In the genomic region with DNA sequence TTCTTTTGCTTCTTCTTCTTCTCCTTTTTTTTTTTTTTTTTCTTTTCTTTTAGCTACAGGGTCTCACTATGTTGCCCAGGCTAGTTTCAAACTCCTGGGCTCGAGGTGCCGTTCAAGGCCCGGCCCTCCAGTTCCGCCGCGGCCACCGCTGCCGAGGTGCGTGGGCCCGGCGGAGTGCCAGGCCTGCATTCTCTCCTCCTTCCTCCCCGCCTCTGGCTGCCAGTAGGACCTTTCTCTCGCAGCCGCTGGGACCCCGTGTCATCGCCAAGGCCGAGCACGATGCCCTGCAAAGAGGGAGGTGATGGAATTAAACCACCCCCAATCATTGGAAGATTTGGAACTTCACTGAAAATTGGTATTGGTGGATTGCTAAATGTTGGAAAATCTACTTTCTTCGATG, we compare ENCODE assay signal across 21 cellular contexts.
DNase-seq lines count a peak whose midpoint lies in the region; TF ChIP-seq lines count a peak whose summit lies in the region.
"Had no signal": no experiment of that assay in that cellular context is flagged by ENCODE, and none has a peak within 500 bp of the region (broad histone marks: within the 10 kb centered on the region; RNA-seq: fewer than 3 reads in every experiment).

No MANE protein-coding gene starts in this region.

- H3K9me3 ChIP-seq in BLaER1, result peaks cover 20% of the 10 kb centered on the region
- no peaks in the 10 kb centered on the region for H3K9me3 ChIP-seq in MM.1S (replicated peaks; ENCODE audit: insufficient read depth, low read length)
- no peaks in the 10 kb centered on the region for H3K9me3 ChIP-seq in osteoblast (ENCODE audit: low read depth, low read length)

- in situ Hi-C loops in GM13977 (cut with MboI; ENCODE audit: low pct_unique_long_range_greater_than_20kb, low sequenced_read_pairs, unreplicated experiment), result no loop called here

- no peaks in the 10 kb centered on the region for H3K9me2 ChIP-seq in MM.1S (replicated peaks; ENCODE audit: insufficient read depth, low read length)

- H3K4me1 ChIP-seq in BLaER1 (peaks cover 51% of the 10 kb centered on the region), MM.1S (ENCODE audit: low read length) (peaks cover 32% of the 10 kb centered on the region), osteoblast (ENCODE audit: insufficient read depth, low read length) (peaks cover 5% of the 10 kb centered on the region)

- H3K4me2 ChIP-seq in BLaER1, result peak overlapping the region; percentile 54
- peak overlapping the region; percentile 68; the same call in 1 of the 2 replicates for H3K4me2 ChIP-seq in MM.1S (ENCODE audit: low read depth, low read length)
- peak overlapping the region; percentile 52 for H3K4me2 ChIP-seq in osteoblast (ENCODE audit: insufficient read depth, low read length)

- H3K4me3 ChIP-seq in BLaER1 (no peak overlapping the region), MM.1S (ENCODE audit: low read length) (no peak overlapping the region), osteoblast (ENCODE audit: insufficient read depth, low read length) (no peak overlapping the region)
- H3K4me3 ChIP-seq: GM12878, GM23248 had no signal

- H3K4me3 Mint-ChIP-seq in chondrocyte (ENCODE audit: unreplicated experiment), result peak overlapping the region; percentile 20
- H3K4me3 Mint-ChIP-seq: CD4-positive, CD25-positive, alpha-beta regulatory T cell; CD8-positive, alpha-beta memory T cell; HFFc6; IgD-negative memory B cell had no signal

- TF ChIP-seq CTCF in MM.1S (IDR thresholded peaks at IDR 0.05; ENCODE audit: low read length) (no peak), chondrocyte (IDR thresholded peaks at IDR 0.05) (no peak), osteoblast (IDR thresholded peaks at IDR 0.05; ENCODE audit: extremely low read depth, low read depth, low read length) (no peak), GM13977 (IDR thresholded peaks at IDR 0.05; ENCODE audit: extremely low read depth, insufficient read depth, missing control alignments) (no peak)

- peaks cover 26% of the 10 kb centered on the region for H3K4me1 Mint-ChIP-seq in chondrocyte (ENCODE audit: low read depth)
- H3K4me1 Mint-ChIP-seq: CD4-positive, CD25-positive, alpha-beta regulatory T cell; CD8-positive, alpha-beta memory T cell had no signal

- H3K36me3 Mint-ChIP-seq in chondrocyte (ENCODE audit: low read depth), result no peaks in the 10 kb centered on the region
- H3K36me3 Mint-ChIP-seq: CD4-positive, CD25-positive, alpha-beta regulatory T cell had no signal

- no peaks in the 10 kb centered on the region for H3K27me3 Mint-ChIP-seq in chondrocyte (ENCODE audit: low read depth)
- H3K27me3 Mint-ChIP-seq: IgD-negative memory B cell had no signal

- H2AFZ ChIP-seq in MM.1S (ENCODE audit: low read length) (peak overlapping the region; percentile 24), osteoblast (ENCODE audit: low read length) (no peak overlapping the region)
- H2AFZ ChIP-seq: GM23248 had no signal

- H3F3A ChIP-seq in MM.1S (ENCODE audit: insufficient read depth, low read length), result peaks cover 18% of the 10 kb centered on the region; the same call in 1 of the 2 replicates

- no peaks in the 10 kb centered on the region for H3K79me2 ChIP-seq in MM.1S (ENCODE audit: low read length)
- no peaks in the 10 kb centered on the region for H3K79me2 ChIP-seq in osteoblast (ENCODE audit: insufficient read depth, low read length)

- H3K36me3 ChIP-seq in BLaER1 (no peaks in the 10 kb centered on the region), MM.1S (replicated peaks; ENCODE audit: insufficient read depth, low read length) (no peaks in the 10 kb centered on the region), osteoblast (ENCODE audit: insufficient read depth, low read length) (no peaks in the 10 kb centered on the region)

- peak overlapping the region; percentile 62 for H3K27ac Mint-ChIP-seq in chondrocyte (ENCODE audit: unreplicated experiment)
- H3K27ac Mint-ChIP-seq: CD4-positive, CD25-positive, alpha-beta regulatory T cell; CD8-positive, alpha-beta memory T cell; HFFc6; IgD-negative memory B cell had no signal

- DNase-seq in MM.1S, result no peak
- DNase-seq in chondrocyte (ENCODE audit: low spot score), result no peak
- DNase-seq in osteoblast (ENCODE audit: insufficient read length, low spot score, missing footprints), result no peak
- DNase-seq in GM13977 (ENCODE audit: low spot score), result no peak
- DNase-seq in NCI-H774 (lab: John Stamatoyannopoulos, UW), result no peak
- no peak for DNase-seq in SK-N-DZ (ENCODE audit: low spot score)
- no peak for DNase-seq in NCI-H748 treated with DMSO at 0.1 percent for 48 hours (lab: John Stamatoyannopoulos, UW)
- DNase-seq: C1 segment of cervical spinal cord; CD4-positive, CD25-positive, alpha-beta regulatory T cell; CD8-positive, alpha-beta memory T cell; COR-L47; DMS 273 treated with DMSO at 0.1 percent for 48 hours; DMS53; DND-41; EL; GM23248; HFFc6 had no signal

- H3K27ac ChIP-seq in BLaER1 (peak overlapping the region; percentile 25; the same call in 1 of the 2 replicates), MM.1S (ENCODE audit: low read length) (peak overlapping the region; percentile 70; the same call in 1 of the 2 replicates), osteoblast (ENCODE audit: low read depth, low read length) (no peak overlapping the region)
- H3K27ac ChIP-seq: 22Rv1, GM23248 had no signal

- H3K9me3 Mint-ChIP-seq in chondrocyte (ENCODE audit: low read depth), result no peaks in the 10 kb centered on the region
- H3K9me3 Mint-ChIP-seq: CD4-positive, CD25-positive, alpha-beta regulatory T cell had no signal

- no peaks in the 10 kb centered on the region for H3K27me3 ChIP-seq in BLaER1
- no peaks in the 10 kb centered on the region for H3K27me3 ChIP-seq in MM.1S (replicated peaks; ENCODE audit: insufficient read depth, low read length)
- no peaks in the 10 kb centered on the region for H3K27me3 ChIP-seq in osteoblast (ENCODE audit: insufficient read depth, low read length)

- H3K9ac ChIP-seq in BLaER1, result no peak overlapping the region; the same call in 1 of the 2 replicates
- peak overlapping the region; percentile 32; the same call in 1 of the 2 replicates for H3K9ac ChIP-seq in MM.1S (ENCODE audit: low read length)
- H3K9ac ChIP-seq: GM23248 had no signal

- no peaks in the 10 kb centered on the region for H4K20me1 ChIP-seq in BLaER1
- no peaks in the 10 kb centered on the region for H4K20me1 ChIP-seq in MM.1S (ENCODE audit: insufficient read depth, low read length)
- no peaks in the 10 kb centered on the region for H4K20me1 ChIP-seq in osteoblast (ENCODE audit: insufficient read depth, low read length)
